8 cellular contexts compared by ENCODE assay signal in the genomic region with DNA sequence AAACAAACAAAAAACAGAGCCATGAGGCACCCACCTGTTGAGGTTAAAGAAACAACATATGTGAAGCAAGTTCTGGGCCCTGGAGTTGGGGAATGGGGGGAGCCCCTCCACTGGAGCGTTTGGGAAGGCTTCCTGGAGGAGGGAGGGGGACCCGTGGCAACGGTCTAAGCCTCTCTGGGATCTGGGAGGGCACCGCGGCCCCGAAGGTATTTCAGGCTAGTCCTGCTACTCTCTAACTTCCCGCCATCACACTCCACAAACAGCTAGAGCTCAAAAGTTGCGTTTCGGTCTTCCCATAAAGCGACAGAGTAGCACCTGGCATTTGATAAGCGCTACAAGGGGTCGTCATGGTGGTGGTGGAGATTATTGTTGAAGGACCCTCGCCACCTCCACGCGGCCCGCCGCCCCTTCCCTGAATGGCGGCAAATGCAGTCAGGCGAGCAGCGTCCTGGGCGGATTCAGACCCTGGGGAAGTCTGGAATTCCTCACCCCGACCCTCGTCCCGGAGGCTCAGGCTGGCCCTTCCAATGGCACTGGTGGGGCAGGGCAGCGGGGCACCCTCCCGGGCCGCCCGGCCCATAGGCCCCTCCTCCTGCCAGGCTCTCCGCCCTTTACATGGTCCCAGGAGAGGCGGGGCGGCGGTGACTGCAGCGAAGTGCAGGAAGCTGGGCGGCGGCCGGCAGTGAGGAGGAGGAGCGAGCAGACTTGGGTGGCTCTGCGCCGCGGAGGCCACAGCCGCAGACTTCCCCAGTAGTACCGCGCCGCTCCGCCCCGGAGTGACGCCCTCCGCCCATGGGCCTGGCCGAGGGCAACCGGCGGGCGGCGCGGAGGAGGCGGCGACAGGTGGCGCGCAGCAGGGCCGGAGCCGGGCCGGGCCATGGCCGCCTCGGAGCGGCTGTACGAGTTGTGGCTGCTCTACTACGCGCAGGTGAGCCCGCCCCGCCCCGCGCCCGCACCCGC.
DNase-seq lines count a peak whose midpoint lies in the region; ATAC-seq and TF ChIP-seq lines count a peak whose summit lies in the region.

NBEAL2 (plus strand) TSS at position 682 of the 960 bp plus-strand sequence; CDS start at position 878, 196 bp downstream.

- in situ Hi-C loops in astrocyte of the cerebellum (cut with HindIII; ENCODE audit: low sequenced_read_pairs): no loop called here

- DNase-seq in NCI-H2081 (lab: John Stamatoyannopoulos, UW) (peak; percentile 84 to 88), T-helper 9 cell (peak; percentile 93), astrocyte of the cerebellum (ENCODE audit: low read depth) (peak; percentile 53), hippocampal formation (lab: John Stamatoyannopoulos, UW) (peak; percentile 63 to 74), retinal pigment epithelial cell (ENCODE audit: low read depth) (peak; percentile 58), cerebellar nuclear complex (lab: John Stamatoyannopoulos, UW) (no peak)

- ATAC-seq in GM18511 (IDR thresholded peaks at IDR 0.05; ENCODE audit: unreplicated experiment) (peak; percentile 79), HG02981 (IDR thresholded peaks at IDR 0.05; ENCODE audit: unreplicated experiment) (peak; percentile 68)

- H3K4me3 ChIP-seq in astrocyte of the cerebellum (ENCODE audit: low read depth, low read length): peak within 1 kb of the TSS; percentile 68
- peak within 1 kb of the TSS; percentile 72 for H3K4me3 ChIP-seq in retinal pigment epithelial cell (ENCODE audit: low read length)

- TF ChIP-seq CTCF in astrocyte of the cerebellum (IDR thresholded peaks at IDR 0.05; ENCODE audit: low read depth, low read length, missing control alignments) (no peak), retinal pigment epithelial cell (conservative IDR thresholded peaks at IDR 0.05; ENCODE audit: low read depth, low read length) (no peak)

Comparison
In these comparisons a context has a peak if more than half of its experiments do, and no peak if none do; other contexts are left out.
1. DNase-seq: peak in NCI-H2081 (2 of 2), T-helper 9 cell (single experiment), astrocyte of the cerebellum (single experiment), hippocampal formation (2 of 2) and retinal pigment epithelial cell (single experiment); none in cerebellar nuclear complex (0 of 2).